ENCODE assay signal across 1 cellular context in the genomic region with DNA sequence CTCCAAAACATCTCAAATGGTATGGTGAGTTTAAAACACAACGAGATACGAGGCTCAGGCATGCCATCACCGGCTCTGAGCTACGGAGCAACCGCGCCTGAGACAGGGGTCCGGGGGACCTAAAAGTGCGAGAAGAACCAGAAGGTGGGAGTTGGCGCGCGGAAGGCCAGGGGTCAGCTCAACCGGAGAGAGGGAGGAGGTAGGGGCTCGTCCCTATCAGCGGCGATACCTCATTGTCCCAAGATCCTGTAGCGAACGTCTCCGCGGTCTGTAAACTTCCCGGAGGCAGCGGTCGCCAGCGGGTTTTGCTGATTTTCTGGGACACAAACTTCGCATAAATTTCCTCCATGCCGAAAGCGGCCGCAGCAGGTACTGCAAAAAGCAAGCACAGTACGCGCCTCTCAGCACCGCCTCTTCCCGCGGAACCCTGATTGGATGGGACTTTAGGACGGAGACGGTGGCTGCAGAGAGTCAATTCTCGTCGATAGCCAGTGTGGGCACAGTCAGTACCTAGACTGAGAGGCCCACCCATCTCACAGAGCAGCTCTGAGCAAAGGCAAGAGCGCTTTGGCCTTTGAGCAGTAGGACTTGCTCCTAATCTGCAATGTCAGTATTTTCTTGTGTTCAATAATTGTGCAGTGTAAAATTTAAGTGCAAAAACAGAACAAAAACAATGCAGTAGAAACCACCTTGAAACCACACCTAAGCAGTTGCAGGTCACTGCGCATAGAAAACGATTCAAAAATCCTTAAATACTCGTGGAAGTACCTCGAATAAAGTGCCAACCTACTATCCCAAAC.
A peak's percentile ranks its signal among the peaks of the same experiment; 100 is the strongest.
TF ChIP-seq lines count a peak whose summit lies in the region.

A gene with protein sequence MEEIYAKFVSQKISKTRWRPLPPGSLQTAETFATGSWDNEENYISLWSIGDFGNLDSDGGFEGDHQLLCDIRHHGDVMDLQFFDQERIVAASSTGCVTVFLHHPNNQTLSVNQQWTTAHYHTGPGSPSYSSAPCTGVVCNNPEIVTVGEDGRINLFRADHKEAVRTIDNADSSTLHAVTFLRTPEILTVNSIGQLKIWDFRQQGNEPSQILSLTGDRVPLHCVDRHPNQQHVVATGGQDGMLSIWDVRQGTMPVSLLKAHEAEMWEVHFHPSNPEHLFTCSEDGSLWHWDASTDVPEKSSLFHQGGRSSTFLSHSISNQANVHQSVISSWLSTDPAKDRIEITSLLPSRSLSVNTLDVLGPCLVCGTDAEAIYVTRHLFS (minus strand): TSS at position 383 of the 800 bp plus-strand sequence. CDS start 34 bp downstream, at position 349.

TF ChIP-seq in K562, 482 proteins besides CTCF, POLR2A, EP300 and RAD21 (continued from another document and continues in another):
- TF ChIP-seq, protein P1, sequence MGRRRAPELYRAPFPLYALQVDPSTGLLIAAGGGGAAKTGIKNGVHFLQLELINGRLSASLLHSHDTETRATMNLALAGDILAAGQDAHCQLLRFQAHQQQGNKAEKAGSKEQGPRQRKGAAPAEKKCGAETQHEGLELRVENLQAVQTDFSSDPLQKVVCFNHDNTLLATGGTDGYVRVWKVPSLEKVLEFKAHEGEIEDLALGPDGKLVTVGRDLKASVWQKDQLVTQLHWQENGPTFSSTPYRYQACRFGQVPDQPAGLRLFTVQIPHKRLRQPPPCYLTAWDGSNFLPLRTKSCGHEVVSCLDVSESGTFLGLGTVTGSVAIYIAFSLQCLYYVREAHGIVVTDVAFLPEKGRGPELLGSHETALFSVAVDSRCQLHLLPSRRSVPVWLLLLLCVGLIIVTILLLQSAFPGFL (CRISPR knock-in tag; IDR thresholded peaks at IDR 0.05), result peak; percentile 83; the same call in 1 of the 2 replicates
- TF ChIP-seq FOXK1 (CRISPR knock-in tag; IDR thresholded peaks at IDR 0.05; ENCODE audit: borderline replicate concordance) (no peak), ELF1 (tag; IDR thresholded peaks at IDR 0.05) (no peak), TAL1 (IDR thresholded peaks at IDR 0.05) (no peak), ETS2 (tag; IDR thresholded peaks at IDR 0.05; ENCODE audit: borderline replicate concordance, poor library complexity, severe bottlenecking) (no peak), MYC (IDR thresholded peaks at IDR 0.05; ENCODE audit: low read depth, low read length) (peak; percentile 76), MYC (CRISPR knock-in tag; IDR thresholded peaks at IDR 0.05; ENCODE audit: borderline replicate concordance, low read depth) (no peak), LCOR (CRISPR knock-in tag; IDR thresholded peaks at IDR 0.05) (peak; percentile 97), SMAD1 (IDR thresholded peaks at IDR 0.05; ENCODE audit: low read depth, low read length, partially characterized antibody) (peak; percentile 47), SRSF9 (IDR thresholded peaks at IDR 0.05; ENCODE audit: borderline replicate concordance, low read depth, low read length) (no peak), CBX1 (IDR thresholded peaks at IDR 0.05; ENCODE audit: low read depth) (peak; percentile 90), ZNF143 (CRISPR knock-in tag; IDR thresholded peaks at IDR 0.05) (no peak), CREBBP (IDR thresholded peaks at IDR 0.05; ENCODE audit: low read depth, low read length) (no peak), ZNF133 (CRISPR knock-in tag; IDR thresholded peaks at IDR 0.05) (no peak), NFATC3 (IDR thresholded peaks at IDR 0.05) (no peak), ILK (tag; IDR thresholded peaks at IDR 0.05; ENCODE audit: borderline replicate concordance, low read depth) (no peak), TAF1 (IDR thresholded peaks at IDR 0.05; ENCODE audit: control insufficient read depth, extremely low read depth, insufficient read depth, low read length, severe bottlenecking) (peak; percentile 79), KLF10 (CRISPR knock-in tag; IDR thresholded peaks at IDR 0.05) (no peak), GABPB1 (CRISPR knock-in tag; IDR thresholded peaks at IDR 0.05) (peak; percentile 72), GTF2E2 (tag; IDR thresholded peaks at IDR 0.05) (no peak), TOE1 (IDR thresholded peaks at IDR 0.05; ENCODE audit: borderline replicate concordance) (peak; percentile 89), TOE1 (CRISPR knock-in tag; IDR thresholded peaks at IDR 0.05; ENCODE audit: borderline replicate concordance, low read depth) (no peak), RBM15 (IDR thresholded peaks at IDR 0.05; ENCODE audit: insufficient read depth, low read length) (no peak), ZFP36 (IDR thresholded peaks at IDR 0.05; ENCODE audit: low read depth, low read length, partially characterized antibody) (no peak), TEAD1 (CRISPR knock-in tag; IDR thresholded peaks at IDR 0.05) (0 out of 4 replicates have a peak, but pooled peaks of 1 of the 2 experiments have one; percentile 6), ZNF77 (CRISPR knock-in tag; IDR thresholded peaks at IDR 0.05) (no peak), ZNF717 (CRISPR knock-in tag; IDR thresholded peaks at IDR 0.05) (no peak), TAF15 (IDR thresholded peaks at IDR 0.05; ENCODE audit: low read depth, low read length) (no peak), KAT7 (CRISPR knock-in tag; IDR thresholded peaks at IDR 0.05; ENCODE audit: borderline replicate concordance) (peak; percentile 96; the same call in 1 of the 2 replicates), SMAD3 (CRISPR knock-in tag; conservative IDR thresholded peaks at IDR 0.05) (no peak), RAD51 (IDR thresholded peaks at IDR 0.05; ENCODE audit: borderline replicate concordance, low read depth) (peak; percentile 13; the same call in 1 of the 2 replicates), CHD1 (IDR thresholded peaks at IDR 0.05; ENCODE audit: low read length) (peak; percentile 63), SIRT6 (IDR thresholded peaks at IDR 0.05; ENCODE audit: low read depth, low read length) (no peak), ZNF274 (IDR thresholded peaks at IDR 0.05; ENCODE audit: borderline replicate concordance, low read depth, low read length) (no peak), ZNF586 (CRISPR knock-in tag; conservative IDR thresholded peaks at IDR 0.05) (no peak), NR3C1 (CRISPR knock-in tag; IDR thresholded peaks at IDR 0.05) (no peak), NFXL1 (CRISPR knock-in tag; IDR thresholded peaks at IDR 0.05) (no peak), TBP (optimal IDR thresholded peaks at IDR 0.05; ENCODE audit: low read depth, low read length) (peak; percentile 58), L3MBTL2 (IDR thresholded peaks at IDR 0.05) (peak; percentile 76), CHCHD3 (CRISPR knock-in tag; IDR thresholded peaks at IDR 0.05) (no peak), NCOA4 (IDR thresholded peaks at IDR 0.05; ENCODE audit: partially characterized antibody) (no peak)
- TF ChIP-seq, protein P2, sequence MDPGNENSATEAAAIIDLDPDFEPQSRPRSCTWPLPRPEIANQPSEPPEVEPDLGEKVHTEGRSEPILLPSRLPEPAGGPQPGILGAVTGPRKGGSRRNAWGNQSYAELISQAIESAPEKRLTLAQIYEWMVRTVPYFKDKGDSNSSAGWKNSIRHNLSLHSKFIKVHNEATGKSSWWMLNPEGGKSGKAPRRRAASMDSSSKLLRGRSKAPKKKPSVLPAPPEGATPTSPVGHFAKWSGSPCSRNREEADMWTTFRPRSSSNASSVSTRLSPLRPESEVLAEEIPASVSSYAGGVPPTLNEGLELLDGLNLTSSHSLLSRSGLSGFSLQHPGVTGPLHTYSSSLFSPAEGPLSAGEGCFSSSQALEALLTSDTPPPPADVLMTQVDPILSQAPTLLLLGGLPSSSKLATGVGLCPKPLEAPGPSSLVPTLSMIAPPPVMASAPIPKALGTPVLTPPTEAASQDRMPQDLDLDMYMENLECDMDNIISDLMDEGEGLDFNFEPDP (CRISPR knock-in tag; IDR thresholded peaks at IDR 0.05), result no peak
- TF ChIP-seq, protein P3, sequence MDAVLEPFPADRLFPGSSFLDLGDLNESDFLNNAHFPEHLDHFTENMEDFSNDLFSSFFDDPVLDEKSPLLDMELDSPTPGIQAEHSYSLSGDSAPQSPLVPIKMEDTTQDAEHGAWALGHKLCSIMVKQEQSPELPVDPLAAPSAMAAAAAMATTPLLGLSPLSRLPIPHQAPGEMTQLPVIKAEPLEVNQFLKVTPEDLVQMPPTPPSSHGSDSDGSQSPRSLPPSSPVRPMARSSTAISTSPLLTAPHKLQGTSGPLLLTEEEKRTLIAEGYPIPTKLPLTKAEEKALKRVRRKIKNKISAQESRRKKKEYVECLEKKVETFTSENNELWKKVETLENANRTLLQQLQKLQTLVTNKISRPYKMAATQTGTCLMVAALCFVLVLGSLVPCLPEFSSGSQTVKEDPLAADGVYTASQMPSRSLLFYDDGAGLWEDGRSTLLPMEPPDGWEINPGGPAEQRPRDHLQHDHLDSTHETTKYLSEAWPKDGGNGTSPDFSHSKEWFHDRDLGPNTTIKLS (IDR thresholded peaks at IDR 0.05; ENCODE audit: borderline replicate concordance, low read depth), result peak; percentile 60; the same call in 1 of the 2 replicates
- TF ChIP-seq, protein P4, sequence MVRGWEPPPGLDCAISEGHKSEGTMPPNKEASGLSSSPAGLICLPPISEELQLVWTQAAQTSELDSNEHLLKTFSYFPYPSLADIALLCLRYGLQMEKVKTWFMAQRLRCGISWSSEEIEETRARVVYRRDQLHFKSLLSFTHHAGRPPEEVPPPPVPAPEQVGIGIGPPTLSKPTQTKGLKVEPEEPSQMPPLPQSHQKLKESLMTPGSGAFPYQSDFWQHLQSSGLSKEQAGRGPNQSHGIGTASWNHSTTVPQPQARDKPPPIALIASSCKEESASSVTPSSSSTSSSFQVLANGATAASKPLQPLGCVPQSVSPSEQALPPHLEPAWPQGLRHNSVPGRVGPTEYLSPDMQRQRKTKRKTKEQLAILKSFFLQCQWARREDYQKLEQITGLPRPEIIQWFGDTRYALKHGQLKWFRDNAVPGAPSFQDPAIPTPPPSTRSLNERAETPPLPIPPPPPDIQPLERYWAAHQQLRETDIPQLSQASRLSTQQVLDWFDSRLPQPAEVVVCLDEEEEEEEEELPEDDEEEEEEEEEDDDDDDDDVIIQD (CRISPR knock-in tag; IDR thresholded peaks at IDR 0.05), result no peak
- TF ChIP-seq, protein P5, sequence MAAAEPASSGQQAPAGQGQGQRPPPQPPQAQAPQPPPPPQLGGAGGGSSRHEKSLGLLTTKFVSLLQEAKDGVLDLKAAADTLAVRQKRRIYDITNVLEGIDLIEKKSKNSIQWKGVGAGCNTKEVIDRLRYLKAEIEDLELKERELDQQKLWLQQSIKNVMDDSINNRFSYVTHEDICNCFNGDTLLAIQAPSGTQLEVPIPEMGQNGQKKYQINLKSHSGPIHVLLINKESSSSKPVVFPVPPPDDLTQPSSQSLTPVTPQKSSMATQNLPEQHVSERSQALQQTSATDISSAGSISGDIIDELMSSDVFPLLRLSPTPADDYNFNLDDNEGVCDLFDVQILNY (CRISPR knock-in tag; IDR thresholded peaks at IDR 0.05), result no peak
- TF ChIP-seq, protein P6, sequence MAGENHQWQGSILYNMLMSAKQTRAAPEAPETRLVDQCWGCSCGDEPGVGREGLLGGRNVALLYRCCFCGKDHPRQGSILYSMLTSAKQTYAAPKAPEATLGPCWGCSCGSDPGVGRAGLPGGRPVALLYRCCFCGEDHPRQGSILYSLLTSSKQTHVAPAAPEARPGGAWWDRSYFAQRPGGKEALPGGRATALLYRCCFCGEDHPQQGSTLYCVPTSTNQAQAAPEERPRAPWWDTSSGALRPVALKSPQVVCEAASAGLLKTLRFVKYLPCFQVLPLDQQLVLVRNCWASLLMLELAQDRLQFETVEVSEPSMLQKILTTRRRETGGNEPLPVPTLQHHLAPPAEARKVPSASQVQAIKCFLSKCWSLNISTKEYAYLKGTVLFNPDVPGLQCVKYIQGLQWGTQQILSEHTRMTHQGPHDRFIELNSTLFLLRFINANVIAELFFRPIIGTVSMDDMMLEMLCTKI (IDR thresholded peaks at IDR 0.05; ENCODE audit: partially characterized antibody), result no peak
- TF ChIP-seq, protein P7, sequence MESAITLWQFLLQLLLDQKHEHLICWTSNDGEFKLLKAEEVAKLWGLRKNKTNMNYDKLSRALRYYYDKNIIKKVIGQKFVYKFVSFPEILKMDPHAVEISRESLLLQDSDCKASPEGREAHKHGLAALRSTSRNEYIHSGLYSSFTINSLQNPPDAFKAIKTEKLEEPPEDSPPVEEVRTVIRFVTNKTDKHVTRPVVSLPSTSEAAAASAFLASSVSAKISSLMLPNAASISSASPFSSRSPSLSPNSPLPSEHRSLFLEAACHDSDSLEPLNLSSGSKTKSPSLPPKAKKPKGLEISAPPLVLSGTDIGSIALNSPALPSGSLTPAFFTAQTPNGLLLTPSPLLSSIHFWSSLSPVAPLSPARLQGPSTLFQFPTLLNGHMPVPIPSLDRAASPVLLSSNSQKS (CRISPR knock-in tag; IDR thresholded peaks at IDR 0.05), result no peak
- TF ChIP-seq, protein P8, sequence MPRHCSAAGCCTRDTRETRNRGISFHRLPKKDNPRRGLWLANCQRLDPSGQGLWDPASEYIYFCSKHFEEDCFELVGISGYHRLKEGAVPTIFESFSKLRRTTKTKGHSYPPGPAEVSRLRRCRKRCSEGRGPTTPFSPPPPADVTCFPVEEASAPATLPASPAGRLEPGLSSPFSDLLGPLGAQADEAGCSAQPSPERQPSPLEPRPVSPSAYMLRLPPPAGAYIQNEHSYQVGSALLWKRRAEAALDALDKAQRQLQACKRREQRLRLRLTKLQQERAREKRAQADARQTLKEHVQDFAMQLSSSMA (CRISPR knock-in tag; IDR thresholded peaks at IDR 0.05), result no peak
- TF ChIP-seq, protein P9, sequence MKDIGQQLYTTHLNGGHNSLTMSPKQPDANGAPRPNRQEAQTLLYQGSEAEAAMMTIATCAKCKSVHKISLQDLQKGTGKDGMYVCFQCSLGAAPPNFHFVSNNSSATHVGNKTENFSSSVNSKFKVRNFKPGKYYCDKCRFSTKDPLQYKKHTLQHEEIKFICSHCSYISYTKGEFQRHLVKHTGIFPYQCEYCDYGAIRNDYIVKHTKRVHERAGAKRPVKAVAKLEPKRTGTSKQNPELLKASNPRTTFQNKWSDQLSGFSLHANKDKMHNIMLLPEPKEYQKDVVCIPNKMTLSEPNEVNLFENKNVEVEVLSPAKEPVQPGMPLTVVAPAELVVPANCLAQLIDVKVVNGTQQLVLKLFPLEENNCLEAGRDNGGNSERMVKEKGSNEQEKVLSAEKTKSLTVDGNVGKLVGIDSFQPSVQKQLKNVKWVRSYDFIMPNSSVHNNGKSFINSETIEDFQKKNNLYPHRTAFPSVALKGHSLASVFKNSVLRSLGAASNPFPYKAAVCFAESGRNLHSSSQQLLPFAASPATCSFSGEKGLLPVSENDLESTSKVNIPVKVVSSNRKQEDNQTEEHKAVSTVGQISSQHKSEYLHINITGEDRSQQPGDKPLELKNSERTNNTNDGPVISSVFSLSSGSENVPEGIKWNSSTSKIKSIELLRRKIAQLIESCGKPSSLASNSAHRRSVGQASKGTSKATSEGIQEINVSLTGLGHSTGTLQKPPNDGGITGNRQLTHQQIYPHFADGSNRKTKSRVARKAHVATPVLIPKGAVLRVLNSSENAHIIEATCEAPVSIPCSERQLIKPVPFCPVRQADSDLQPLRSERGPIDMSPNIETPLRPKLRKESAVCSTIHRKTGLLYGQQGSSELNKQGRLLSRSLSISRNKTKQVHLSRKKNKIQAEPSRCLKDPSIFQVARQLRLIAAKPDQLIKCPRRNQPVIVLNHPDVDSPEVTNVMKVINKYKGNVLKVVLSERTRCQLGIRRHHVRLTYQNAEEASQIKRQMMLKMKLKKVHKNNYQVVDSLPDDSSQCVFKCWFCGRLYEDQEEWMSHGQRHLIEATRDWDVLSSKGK (CRISPR knock-in tag; IDR thresholded peaks at IDR 0.05), result no peak
- TF ChIP-seq, protein P10, sequence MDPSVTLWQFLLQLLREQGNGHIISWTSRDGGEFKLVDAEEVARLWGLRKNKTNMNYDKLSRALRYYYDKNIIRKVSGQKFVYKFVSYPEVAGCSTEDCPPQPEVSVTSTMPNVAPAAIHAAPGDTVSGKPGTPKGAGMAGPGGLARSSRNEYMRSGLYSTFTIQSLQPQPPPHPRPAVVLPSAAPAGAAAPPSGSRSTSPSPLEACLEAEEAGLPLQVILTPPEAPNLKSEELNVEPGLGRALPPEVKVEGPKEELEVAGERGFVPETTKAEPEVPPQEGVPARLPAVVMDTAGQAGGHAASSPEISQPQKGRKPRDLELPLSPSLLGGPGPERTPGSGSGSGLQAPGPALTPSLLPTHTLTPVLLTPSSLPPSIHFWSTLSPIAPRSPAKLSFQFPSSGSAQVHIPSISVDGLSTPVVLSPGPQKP (CRISPR knock-in tag; IDR thresholded peaks at IDR 0.05), result no peak
